ENCODE assay signal across 8 cellular contexts in genomic region chr1:179298952-179299351, GRCh38. TPM values are rescaled to one million over a fixed set of nuclear protein-coding genes. Genes with fewer than 3 reads are reported as not detected.
DNase-seq lines count a peak whose midpoint lies in the region; ATAC-seq and TF ChIP-seq lines count a peak whose summit lies in the region.

No MANE protein-coding gene starts in this region.

- H3K4me3 ChIP-seq in GM12865 (ENCODE audit: low read depth, low read length) = no peak overlapping the region
- no peak overlapping the region for H3K4me3 ChIP-seq in gastrocnemius medialis

- H3K4me3 Mint-ChIP-seq in activated naive CD8-positive, alpha-beta T cell treated with anti-CD3 and anti-CD28 coated beads, Interleukin-2, amount 50 U/mL, for 24 hours = peak overlapping the region; percentile 50

- H3K36me3 Mint-ChIP-seq in activated naive CD8-positive, alpha-beta T cell treated with anti-CD3 and anti-CD28 coated beads, Interleukin-2, amount 50 U/mL, for 24 hours (ENCODE audit: low read depth) = peaks cover 51% of the 10 kb centered on the region

- ATAC-seq in GM21447 (IDR thresholded peaks at IDR 0.05; ENCODE audit: unreplicated experiment) (peak; percentile 81), HG03571 (IDR thresholded peaks at IDR 0.05; ENCODE audit: unreplicated experiment) (peak; percentile 75), GM18517 (IDR thresholded peaks at IDR 0.05; ENCODE audit: unreplicated experiment) (no peak), gastrocnemius medialis (no peak)
- ATAC-seq in activated naive CD8-positive, alpha-beta T cell treated with anti-CD3 and anti-CD28 coated beads, Interleukin-2, amount 50 U/mL, for 24 hours = peak; percentile 96

- TF ChIP-seq CTCF in GM12865 (IDR thresholded peaks at IDR 0.05; ENCODE audit: insufficient read depth, low read depth, low read length, missing control alignments) (no peak), gastrocnemius medialis (IDR thresholded peaks at IDR 0.05 in 4 of 5, conservative IDR thresholded peaks at IDR 0.05 in 1 of 5) (no peak)

- in situ Hi-C loops in gastrocnemius medialis (cut with MboI; ENCODE audit: low sequenced_read_pairs in 4 of 4) = no loop called here

- DNase-seq in GM12865 (ENCODE audit: low read depth) (peak; percentile 56), kidney glomerular epithelial cell (lab: John Stamatoyannopoulos, UW) (no peak), EL (no peak), gastrocnemius medialis (no peak)
- peak; percentile 39 for DNase-seq in activated naive CD8-positive, alpha-beta T cell treated with anti-CD3 and anti-CD28 coated beads, Interleukin-2, amount 50 U/mL, for 24 hours

- H3K9me3 ChIP-seq in gastrocnemius medialis = no peaks in the 10 kb centered on the region

- H3K9me3 Mint-ChIP-seq in activated naive CD8-positive, alpha-beta T cell treated with anti-CD3 and anti-CD28 coated beads, Interleukin-2, amount 50 U/mL, for 24 hours = no peaks in the 10 kb centered on the region

- no peak for TF ChIP-seq POLR2A in gastrocnemius medialis (IDR thresholded peaks at IDR 0.05)

- no peaks in the 10 kb centered on the region for H3K27me3 Mint-ChIP-seq in activated naive CD8-positive, alpha-beta T cell treated with anti-CD3 and anti-CD28 coated beads, Interleukin-2, amount 50 U/mL, for 24 hours

- H3K27me3 ChIP-seq in gastrocnemius medialis = no peaks in the 10 kb centered on the region

- H3K36me3 ChIP-seq in gastrocnemius medialis = peaks cover 0 to 13% of the 10 kb centered on the region in 2 donors

- peaks cover 64% of the 10 kb centered on the region for H3K4me1 Mint-ChIP-seq in activated naive CD8-positive, alpha-beta T cell treated with anti-CD3 and anti-CD28 coated beads, Interleukin-2, amount 50 U/mL, for 24 hours

- peaks cover 0 to 6% of the 10 kb centered on the region in 2 donors for H3K4me1 ChIP-seq in gastrocnemius medialis

- intact Hi-C loops in gastrocnemius medialis (cut with DNase I; ENCODE audit: low total_unique reads) = no loop called here

- peak overlapping the region; percentile 84 for H3K27ac Mint-ChIP-seq in activated naive CD8-positive, alpha-beta T cell treated with anti-CD3 and anti-CD28 coated beads, Interleukin-2, amount 50 U/mL, for 24 hours

- no peak overlapping the region for H3K27ac ChIP-seq in gastrocnemius medialis

RNA-seq across cellular contexts. Expression of gene SOAT1, which starts 5.4 kb away (rescaled TPM):
- 10 to 100 TPM in 1 of 4 donors, 1 to 10 TPM in 3; 5.2 to 11.7 (median 6.4) TPM for total RNA-seq in gastrocnemius medialis

Comparison
In these comparisons a context has a peak if more than half of its experiments do, and no peak if none do; other contexts are left out.
1. DNase-seq: peak in GM12865 (single experiment) and activated naive CD8-positive, alpha-beta T cell treated with anti-CD3 and anti-CD28 coated beads, Interleukin-2, amount 50 U/mL, for 24 hours (single experiment); none in kidney glomerular epithelial cell (single experiment), EL (single experiment) and gastrocnemius medialis (0 of 2).
2. ATAC-seq: peak in GM21447 (single experiment), HG03571 (single experiment) and activated naive CD8-positive, alpha-beta T cell treated with anti-CD3 and anti-CD28 coated beads, Interleukin-2, amount 50 U/mL, for 24 hours (single experiment); none in GM18517 (single experiment) and gastrocnemius medialis (0 of 2).